8 cellular contexts compared by ENCODE assay signal in genomic region chr3:9750556-9751411, GRCh38. TPM values are rescaled to one million over a fixed set of nuclear protein-coding genes. Genes with fewer than 3 reads are reported as not detected.
A peak's percentile ranks its signal among the peaks of the same experiment; 100 is the strongest.
DNase-seq lines count a peak whose midpoint lies in the region; ATAC-seq, FAIRE-seq and TF ChIP-seq lines count a peak whose summit lies in the region.

No MANE protein-coding gene starts in this region.

- peaks cover 7% of the 10 kb centered on the region for H3K79me1 ChIP-seq in H1 (ENCODE audit: low read depth, low read length)

- peaks cover 7% of the 10 kb centered on the region; the same call in 1 of the 2 replicates for H3K4me1 ChIP-seq in Panc1 (ENCODE audit: control insufficient read depth, insufficient read depth, low read length)
- H3K4me1 ChIP-seq in H1 (replicated peaks in 1 of 4; ENCODE audit: control insufficient read depth in 3 of 4, insufficient read depth in 4 of 4, low read length in 3 of 4), result peaks cover 0 to 9% (median 6%) of the 10 kb centered on the region in 4 experiments; a peak in 4 of 7 replicates

- peak overlapping the region; percentile 54 for H4K5ac ChIP-seq in H1 (ENCODE audit: insufficient read length, low read depth, low read length)

- WGBS in H1 (ENCODE audit: extremely low coverage in 1 of 2, insufficient coverage in 1 of 2, insufficient read length in 1 of 2, insufficient replicate concordance in 2 of 2, low coverage in 1 of 2, low lambda C conversion rate in 2 of 2, missing lambda C conversion rate in 1 of 2), 2 experiments, result 65% methylated on average over 17 of the region's 17 CpGs; no CpG with 5 or more reads in 1 of the 2 experiments

- H3K9ac ChIP-seq in H1 (replicated peaks in 1 of 4; ENCODE audit: extremely low read depth in 1 of 4, low read depth in 3 of 4, low read length in 3 of 4) (peak overlapping the region in 3 of 4 experiments; percentile 53 to 82 (median 81); a peak in 5 of 7 replicates), neural cell (ENCODE audit: low read length) (peak overlapping the region; percentile 80)

- H3K14ac ChIP-seq in H1 (ENCODE audit: insufficient read length), result no peak overlapping the region

- H4K91ac ChIP-seq in H1 (replicated peaks; ENCODE audit: insufficient read length, low read length), result no peak overlapping the region

- H3K27me3 ChIP-seq in Panc1 (ENCODE audit: control insufficient read depth, insufficient read depth, low read length), result no peaks in the 10 kb centered on the region
- no peaks in the 10 kb centered on the region for H3K27me3 ChIP-seq in H1 (replicated peaks in 1 of 4; ENCODE audit: control insufficient read depth in 3 of 4, extremely low read depth in 1 of 4, insufficient read depth in 3 of 4, low read length in 3 of 4)
- H3K27me3 ChIP-seq in neural cell (ENCODE audit: insufficient read depth, low read depth, low read length), result no peaks in the 10 kb centered on the region

- peak overlapping the region; percentile 78 for H3K56ac ChIP-seq in H1 (replicated peaks; ENCODE audit: insufficient read length, low read depth, low read length)

- H3K9me3 ChIP-seq in Panc1 (ENCODE audit: control insufficient read depth, insufficient read depth, low read depth, low read length) (no peaks in the 10 kb centered on the region), H1 (ENCODE audit: insufficient read depth in 2 of 2, low read depth in 1 of 2, low read length in 1 of 2) (no peaks in the 10 kb centered on the region), neural cell (ENCODE audit: low read length) (no peaks in the 10 kb centered on the region)

- TF ChIP-seq EP300 in H1 (IDR thresholded peaks at IDR 0.05; ENCODE audit: borderline replicate concordance in 1 of 2, low read depth in 2 of 2, low read length in 2 of 2) (no peak), neural cell (conservative IDR thresholded peaks at IDR 0.05; ENCODE audit: poor library complexity, severe bottlenecking) (no peak)

- H2BK5ac ChIP-seq in H1 (ENCODE audit: low read depth, low read length), result no peak overlapping the region

- H3K23me2 ChIP-seq in H1 (ENCODE audit: low read depth, low read length), result peaks cover 6% of the 10 kb centered on the region

- no peak for TF ChIP-seq POLR2A in H1 (IDR thresholded peaks at IDR 0.05; ENCODE audit: control extremely low read depth in 1 of 2, low read depth in 2 of 2, low read length in 2 of 2)

- H3K79me2 ChIP-seq in H1 (ENCODE audit: control insufficient read depth in 1 of 2, insufficient read depth in 2 of 2, low read length in 2 of 2) (peaks cover 0 to 11% of the 10 kb centered on the region in 2 experiments; a peak in 2 of 4 replicates), neural cell (replicated peaks; ENCODE audit: insufficient read depth, low read length) (peaks cover 18% of the 10 kb centered on the region)

- no peak overlapping the region for H2BK15ac ChIP-seq in H1 (ENCODE audit: low read length)

- H3F3A ChIP-seq in neural cell (ENCODE audit: insufficient read depth, low read length, poor library complexity, severe bottlenecking), result peaks cover 4% of the 10 kb centered on the region

- no peak overlapping the region for H2BK20ac ChIP-seq in H1 (ENCODE audit: low read length)

- H2BK120ac ChIP-seq in H1 (replicated peaks; ENCODE audit: low read depth, low read length), result no peak overlapping the region

- no peak for TF ChIP-seq RAD21 in H1 (IDR thresholded peaks at IDR 0.05 in 1 of 2, conservative IDR thresholded peaks at IDR 0.05 in 1 of 2; ENCODE audit: low read depth in 2 of 2, low read length in 2 of 2)
- TF ChIP-seq RAD21 in neural cell (conservative IDR thresholded peaks at IDR 0.05), result no peak

- H3K27ac ChIP-seq in Panc1 (ENCODE audit: low read length) (peak overlapping the region; percentile 88), H1 (ENCODE audit: low read depth, low read length) (0 out of 2 replicates have a peak overlapping the region, but pooled peaks have one; percentile 88), neural cell (ENCODE audit: low read length) (peak overlapping the region; percentile 85)

- H3K9me2 ChIP-seq in neural cell (ENCODE audit: insufficient read depth, low read length), result no peaks in the 10 kb centered on the region

- ATAC-seq in Panc1, result no peak
- ATAC-seq in HG03521 (IDR thresholded peaks at IDR 0.05; ENCODE audit: unreplicated experiment), result no peak
- no peak for ATAC-seq in HG03432 (IDR thresholded peaks at IDR 0.05; ENCODE audit: unreplicated experiment)
- no peak for ATAC-seq in HG03196 (IDR thresholded peaks at IDR 0.05; ENCODE audit: unreplicated experiment)
- no peak for ATAC-seq in GM21515 (IDR thresholded peaks at IDR 0.05; ENCODE audit: unreplicated experiment)

- H3K36me3 ChIP-seq in Panc1 (ENCODE audit: control insufficient read depth, insufficient read depth, low read length) (peaks cover 2% of the 10 kb centered on the region), H1 (ENCODE audit: control insufficient read depth in 2 of 4, insufficient read depth in 4 of 4, low read length in 3 of 4) (peaks cover 13 to 54% (median 40%) of the 10 kb centered on the region in 4 experiments; a peak in 7 of 8 replicates), neural cell (ENCODE audit: insufficient read depth, low read length) (peaks cover 4% of the 10 kb centered on the region)

- H4K20me1 ChIP-seq in H1 (replicated peaks in 1 of 2; ENCODE audit: control insufficient read depth in 1 of 2, insufficient read depth in 2 of 2, low read length in 2 of 2), result peaks cover 0 to 2% of the 10 kb centered on the region in 2 experiments
- H4K20me1 ChIP-seq in neural cell (ENCODE audit: insufficient read depth), result no peaks in the 10 kb centered on the region

- no peak overlapping the region for H2BK12ac ChIP-seq in H1 (ENCODE audit: low read depth, low read length)

- H4K8ac ChIP-seq in H1 (ENCODE audit: extremely low read depth, insufficient read depth, low read length), result no peak overlapping the region

- no TSS peak for BruUV-seq in Panc1 (replicated peaks; lab: Mats Ljungman, UMichigan)

- CTCF ChIA-PET in Panc1 (lab: Charles Lee), result no interaction called here
- CTCF ChIA-PET in H1 (lab: Charles Lee; ENCODE audit: partially characterized antibody), result interaction anchor here (0.7 to 1.4 kb wide), 2 partner anchors 24 to 56 kb away, joined by 3 read pairs; no protein-coding TSS in a partner anchor

- intact Hi-C loops in Panc1 (cut with micrococcal nuclease; ENCODE audit: unreplicated experiment), result no loop called here

- no peak overlapping the region for H3K18ac ChIP-seq in H1 (ENCODE audit: extremely low read depth, low read length)

- H3K4me3 ChIP-seq in GM12864 (ENCODE audit: low read depth, low read length) (peak overlapping the region; percentile 66), Panc1 (ENCODE audit: low read depth in 2 of 2, low read length in 2 of 2) (peak overlapping the region; percentile 90 to 91), H1 (ENCODE audit: extremely low read depth in 1 of 4, insufficient read depth in 2 of 4, low read depth in 3 of 4, low read length in 4 of 4) (peak overlapping the region; percentile 73 to 92 (median 88)), neural cell (ENCODE audit: low read length) (peak overlapping the region; percentile 89)

- peak overlapping the region; percentile 96 for H2AFZ ChIP-seq in H1 (ENCODE audit: low read length)
- peak overlapping the region; percentile 65 for H2AFZ ChIP-seq in neural cell (ENCODE audit: low read depth, low read length)

- no peak overlapping the region for H2AK5ac ChIP-seq in H1 (ENCODE audit: low read depth, low read length)

- H3K4me2 ChIP-seq in H1 (ENCODE audit: insufficient read depth in 1 of 2, low read depth in 2 of 2, low read length in 2 of 2), result peak overlapping the region; percentile 71 to 93
- H3K4me2 ChIP-seq in neural cell (ENCODE audit: low read length), result peak overlapping the region; percentile 77

- FAIRE-seq in H1 (lab: Jason Lieb, UNC), result no peak

- no peak overlapping the region for H3K23ac ChIP-seq in H1 (ENCODE audit: insufficient read length)

- TF ChIP-seq CTCF in GM12864 (IDR thresholded peaks at IDR 0.05; ENCODE audit: low read depth, low read length, missing control alignments) (no peak), Panc1 (IDR thresholded peaks at IDR 0.05) (no peak), H1 (IDR thresholded peaks at IDR 0.05; ENCODE audit: control extremely low read depth in 1 of 3, insufficient read depth in 1 of 3, low read depth in 1 of 3, low read length in 3 of 3) (no peak), neural cell (IDR thresholded peaks at IDR 0.05; ENCODE audit: poor library complexity, severe bottlenecking) (no peak)

- POLR2A ChIA-PET in Panc1 (lab: Charles Lee), result no interaction called here
- POLR2A ChIA-PET in H1 (lab: Charles Lee; ENCODE audit: partially characterized antibody), result interaction anchor here (0.6 to 6.8 kb wide), 13 partner anchors 8 to 57 kb away, joined by 3 to 60 read pairs (median 11); partner anchors contain the start of genes ARPC4, BRPF1, CAMK1 and TADA3

- DNase-seq in GM12864 (ENCODE audit: low read depth) (no peak), Panc1 (ENCODE audit: low read depth, low spot score) (no peak), H1 (ENCODE audit: low read depth in 1 of 2, low spot score in 2 of 2) (no peak)

- H3K4ac ChIP-seq in H1 (replicated peaks; ENCODE audit: insufficient read length, low read depth, low read length), result no peak overlapping the region

- in situ Hi-C loops in Panc1 (cut with HindIII; ENCODE audit: low pct_unique_long_range_greater_than_20kb, low sequenced_read_pairs), result no loop called here

RNA-seq across cellular contexts. Expression of gene OGG1, which starts 1.0 kb away (rescaled TPM):
- total RNA-seq in Panc1 (2021; ENCODE audit: unreplicated experiment), result 32.5 TPM
- polyA plus RNA-seq in Panc1 (2012; ENCODE audit: insufficient read length), result 24.6 TPM
- total RNA-seq in H1 (2021; fragmentation: NEBNext Ultra II Directional; extraction: Animal tissue kit (Norgen Biotek cat#: 25700)), result 29.6 and 31.2 TPM in 2 replicates
- polyA plus RNA-seq in H1 (2011; rRNA removed) (46.8 and 58.1 TPM in 2 replicates), neural cell (34.4 and 40.3 TPM in 2 replicates)
- 43.7 TPM for polyA plus RNA-seq in H1 (2011; cell fraction: cytosol; rRNA removed)
- polyA plus RNA-seq in H1 (2011; cell fraction: nucleus; rRNA removed), result 68.1 TPM
- polyA plus RNA-seq in H1 (2012, experiment 1 of 2), result 27.5 to 32.7 TPM (median 30.0 TPM) in 4 replicates
- polyA plus RNA-seq in H1 (2012, experiment 2 of 2), result 32.6 TPM
- polyA plus RNA-seq in H1 (2013, experiment 1 of 2), result 35.1 TPM
- polyA plus RNA-seq in H1 (2013, experiment 2 of 2), result 33.4 TPM
- polyA minus RNA-seq in H1 (2011; rRNA and poly(A)+ RNA removed), result 75.8 and 82.3 TPM in 2 replicates
- 31.4 TPM for polyA minus RNA-seq in H1 (2011; cell fraction: cytosol; rRNA and poly(A)+ RNA removed)
- polyA minus RNA-seq in H1 (2011; cell fraction: nucleus; rRNA and poly(A)+ RNA removed), result 70.6 TPM
- polyA minus RNA-seq in neural cell, result 60.5 and 73.5 TPM in 2 replicates

RNA-seq across cellular contexts. Expression of gene CAMK1, which starts 19.0 kb away (rescaled TPM):
- total RNA-seq in Panc1 (2021; ENCODE audit: unreplicated experiment), result 9.7 TPM
- 21.1 TPM for polyA plus RNA-seq in Panc1 (2012; ENCODE audit: insufficient read length)
- 4.8 and 4.9 TPM in 2 replicates for total RNA-seq in H1 (2021; fragmentation: NEBNext Ultra II Directional; extraction: Animal tissue kit (Norgen Biotek cat#: 25700))
- polyA plus RNA-seq in H1 (2011; rRNA removed) (5.1 and 5.3 TPM in 2 replicates), neural cell (18.7 and 21.3 TPM in 2 replicates)
- 7.3 TPM for polyA plus RNA-seq in H1 (2011; cell fraction: cytosol; rRNA removed)
- 8.2 TPM for polyA plus RNA-seq in H1 (2011; cell fraction: nucleus; rRNA removed)
- polyA plus RNA-seq in H1 (2012, experiment 1 of 2), result 4.7 to 7.7 TPM (median 5.8 TPM) in 4 replicates
- polyA plus RNA-seq in H1 (2012, experiment 2 of 2), result 7.0 TPM
- 4.5 TPM for polyA plus RNA-seq in H1 (2013, experiment 1 of 2)
- 4.5 TPM for polyA plus RNA-seq in H1 (2013, experiment 2 of 2)
- polyA minus RNA-seq in H1 (2011; rRNA and poly(A)+ RNA removed), result 2.3 and 3.1 TPM in 2 replicates
- 2.9 TPM for polyA minus RNA-seq in H1 (2011; cell fraction: cytosol; rRNA and poly(A)+ RNA removed)
- polyA minus RNA-seq in H1 (2011; cell fraction: nucleus; rRNA and poly(A)+ RNA removed), result 5.8 TPM
- 6.1 and 12.4 TPM in 2 replicates for polyA minus RNA-seq in neural cell

RNA-seq across cellular contexts. Expression of gene BRPF1, which starts 19.2 kb away (rescaled TPM):
- total RNA-seq in Panc1 (2021; ENCODE audit: unreplicated experiment), result 17.4 TPM
- 11.7 TPM for polyA plus RNA-seq in Panc1 (2012; ENCODE audit: insufficient read length)
- total RNA-seq in H1 (2021; fragmentation: NEBNext Ultra II Directional; extraction: Animal tissue kit (Norgen Biotek cat#: 25700)), result 21.7 and 27.7 TPM in 2 replicates
- polyA plus RNA-seq in H1 (2011; rRNA removed) (11.3 and 16.3 TPM in 2 replicates), neural cell (14.9 and 18.0 TPM in 2 replicates)
- polyA plus RNA-seq in H1 (2011; cell fraction: cytosol; rRNA removed), result 16.2 TPM
- polyA plus RNA-seq in H1 (2011; cell fraction: nucleus; rRNA removed), result 39.8 TPM
- 14.0 to 20.6 TPM (median 19.7 TPM) in 4 replicates for polyA plus RNA-seq in H1 (2012, experiment 1 of 2)
- 9.8 TPM for polyA plus RNA-seq in H1 (2012, experiment 2 of 2)
- 12.4 TPM for polyA plus RNA-seq in H1 (2013, experiment 1 of 2)
- 11.0 TPM for polyA plus RNA-seq in H1 (2013, experiment 2 of 2)
- 13.9 and 19.8 TPM in 2 replicates for polyA minus RNA-seq in H1 (2011; rRNA and poly(A)+ RNA removed)
- 16.2 TPM for polyA minus RNA-seq in H1 (2011; cell fraction: cytosol; rRNA and poly(A)+ RNA removed)
- 21.4 TPM for polyA minus RNA-seq in H1 (2011; cell fraction: nucleus; rRNA and poly(A)+ RNA removed)
- 30.0 and 30.9 TPM in 2 replicates for polyA minus RNA-seq in neural cell

RNA-seq across cellular contexts. Expression of gene TADA3, which starts 41.5 kb away (rescaled TPM):
- total RNA-seq in Panc1 (2021; ENCODE audit: unreplicated experiment), result 61.3 TPM
- 94.0 TPM for polyA plus RNA-seq in Panc1 (2012; ENCODE audit: insufficient read length)
- 50.3 and 55.2 TPM in 2 replicates for total RNA-seq in H1 (2021; fragmentation: NEBNext Ultra II Directional; extraction: Animal tissue kit (Norgen Biotek cat#: 25700))
- polyA plus RNA-seq in H1 (2011; rRNA removed) (43.4 and 51.2 TPM in 2 replicates), neural cell (55.4 and 64.0 TPM in 2 replicates)
- 45.7 TPM for polyA plus RNA-seq in H1 (2011; cell fraction: cytosol; rRNA removed)
- polyA plus RNA-seq in H1 (2011; cell fraction: nucleus; rRNA removed), result 57.8 TPM
- 37.4 to 51.1 TPM (median 48.0 TPM) in 4 replicates for polyA plus RNA-seq in H1 (2012, experiment 1 of 2)
- polyA plus RNA-seq in H1 (2012, experiment 2 of 2), result 61.3 TPM
- polyA plus RNA-seq in H1 (2013, experiment 1 of 2), result 38.5 TPM
- 39.6 TPM for polyA plus RNA-seq in H1 (2013, experiment 2 of 2)
- 19.6 and 23.4 TPM in 2 replicates for polyA minus RNA-seq in H1 (2011; rRNA and poly(A)+ RNA removed)
- 26.8 TPM for polyA minus RNA-seq in H1 (2011; cell fraction: cytosol; rRNA and poly(A)+ RNA removed)
- 22.5 TPM for polyA minus RNA-seq in H1 (2011; cell fraction: nucleus; rRNA and poly(A)+ RNA removed)
- polyA minus RNA-seq in neural cell, result 36.5 and 39.1 TPM in 2 replicates

RNA-seq across cellular contexts. Expression of gene ARPC4, which starts 42.1 kb away (rescaled TPM):
- 117 TPM for total RNA-seq in Panc1 (2021; ENCODE audit: unreplicated experiment)
- 128 TPM for polyA plus RNA-seq in Panc1 (2012; ENCODE audit: insufficient read length)
- total RNA-seq in H1 (2021; fragmentation: NEBNext Ultra II Directional; extraction: Animal tissue kit (Norgen Biotek cat#: 25700)), result 153 and 154 TPM in 2 replicates
- polyA plus RNA-seq in H1 (2011; rRNA removed), result 108 and 138 TPM in 2 replicates
- 123 TPM for polyA plus RNA-seq in H1 (2011; cell fraction: cytosol; rRNA removed)
- 57.4 TPM for polyA plus RNA-seq in H1 (2011; cell fraction: nucleus; rRNA removed)
- polyA plus RNA-seq in H1 (2012, experiment 1 of 2), result 147 to 182 TPM (median 160 TPM) in 4 replicates
- 285 TPM for polyA plus RNA-seq in H1 (2012, experiment 2 of 2)
- 80.2 TPM for polyA plus RNA-seq in H1 (2013, experiment 1 of 2)
- 79.8 TPM for polyA plus RNA-seq in H1 (2013, experiment 2 of 2)
- polyA minus RNA-seq in H1 (2011; rRNA and poly(A)+ RNA removed), result 107 and 117 TPM in 2 replicates
- 126 TPM for polyA minus RNA-seq in H1 (2011; cell fraction: cytosol; rRNA and poly(A)+ RNA removed)
- polyA minus RNA-seq in H1 (2011; cell fraction: nucleus; rRNA and poly(A)+ RNA removed), result 71.0 TPM
- polyA plus RNA-seq in neural cell, result 179 and 188 TPM in 2 replicates
- polyA minus RNA-seq in neural cell, result 133 and 144 TPM in 2 replicates
